Comparison of ENCODE assay signal across 9 cellular contexts in genomic region chr7:51187941-51188340, GRCh38.
DNase-seq lines count a peak whose midpoint lies in the region; ATAC-seq and TF ChIP-seq lines count a peak whose summit lies in the region.
"Had no signal": no experiment of that assay in that cellular context is flagged by ENCODE, and none has a peak within 500 bp of the region (broad histone marks: within the 10 kb centered on the region; RNA-seq: fewer than 3 reads in every experiment).

No MANE protein-coding gene starts in this region.

- no peaks in the 10 kb centered on the region for H4K20me1 ChIP-seq in GM23248 (ENCODE audit: insufficient read depth)
- no peaks in the 10 kb centered on the region for H4K20me1 ChIP-seq in OCI-LY1 (ENCODE audit: insufficient read depth, low read length)

- H3K9me3 ChIP-seq in GM23248 (ENCODE audit: low read depth) (no peaks in the 10 kb centered on the region), OCI-LY1 (ENCODE audit: low read length) (no peaks in the 10 kb centered on the region)
- H3K9me3 ChIP-seq: transverse colon had no signal

- H2AFZ ChIP-seq in GM23248: no peak overlapping the region
- H2AFZ ChIP-seq in OCI-LY1 (ENCODE audit: low read length): no peak overlapping the region

- peak; percentile 79 for ATAC-seq in Right ventricle myocardium superior (ENCODE audit: poor library complexity)
- ATAC-seq in HG02938 (IDR thresholded peaks at IDR 0.05; ENCODE audit: unreplicated experiment): no peak
- no peak for ATAC-seq in GM18519 (IDR thresholded peaks at IDR 0.05; ENCODE audit: low FRiP score, unreplicated experiment)
- no peak for ATAC-seq in GM21390 (IDR thresholded peaks at IDR 0.05; ENCODE audit: unreplicated experiment)

- in situ Hi-C loops in GM23248 (cut with MboI): no loop called here

- H3K4me1 ChIP-seq in GM23248 (ENCODE audit: insufficient read depth): no peaks in the 10 kb centered on the region
- no peaks in the 10 kb centered on the region for H3K4me1 ChIP-seq in OCI-LY1 (ENCODE audit: insufficient read depth, low read length, severe bottlenecking)
- H3K4me1 ChIP-seq: transverse colon had no signal

- H3K36me3 ChIP-seq in GM23248 (ENCODE audit: low read depth) (no peaks in the 10 kb centered on the region), OCI-LY1 (ENCODE audit: insufficient read depth, low read length) (no peaks in the 10 kb centered on the region)
- H3K36me3 ChIP-seq: transverse colon had no signal

- H3K27ac ChIP-seq in GM23248: no peak overlapping the region
- no peak overlapping the region for H3K27ac ChIP-seq in OCI-LY1 (ENCODE audit: low read depth, low read length, poor library complexity, severe bottlenecking)
- H3K27ac ChIP-seq: transverse colon had no signal

- no peak overlapping the region for H3K4me2 ChIP-seq in GM23248 (ENCODE audit: unreplicated experiment)
- no peak overlapping the region for H3K4me2 ChIP-seq in OCI-LY1 (ENCODE audit: low read length)

- H3K9ac ChIP-seq in GM23248 (no peak overlapping the region), OCI-LY1 (ENCODE audit: low read length) (no peak overlapping the region)

- 4 to 8% methylated on average over 6 of the region's 6 CpGs for WGBS in GM23248 (ENCODE audit: low coverage in 1 of 2, low lambda C conversion rate in 2 of 2, missing lambda C conversion rate in 2 of 2), 2 experiments

- H3F3A ChIP-seq in GM23248 (ENCODE audit: insufficient read depth) (no peaks in the 10 kb centered on the region), OCI-LY1 (ENCODE audit: insufficient read depth, low read length) (no peaks in the 10 kb centered on the region)

- H3K27me3 ChIP-seq in GM23248 (replicated peaks; ENCODE audit: insufficient read depth) (peaks cover 18% of the 10 kb centered on the region; the same call in 1 of the 2 replicates), OCI-LY1 (ENCODE audit: insufficient read depth, low read length) (no peaks in the 10 kb centered on the region)
- H3K27me3 ChIP-seq: transverse colon had no signal

- no peaks in the 10 kb centered on the region for H3K9me2 ChIP-seq in GM23248 (ENCODE audit: insufficient read depth)
- H3K9me2 ChIP-seq in OCI-LY1 (ENCODE audit: low read depth, low read length): no peaks in the 10 kb centered on the region

- H3K79me2 ChIP-seq in GM23248 (ENCODE audit: insufficient read depth) (no peaks in the 10 kb centered on the region), OCI-LY1 (ENCODE audit: insufficient read depth, low read length) (no peaks in the 10 kb centered on the region)

- H3K4me3 ChIP-seq in GM23248 (no peak overlapping the region), OCI-LY1 (ENCODE audit: low read depth, low read length, poor library complexity, severe bottlenecking) (no peak overlapping the region)
- H3K4me3 ChIP-seq: transverse colon had no signal

- intact Hi-C loops in Right ventricle myocardium superior (cut with DNase I): no loop called here

- peak; percentile 14 for DNase-seq in GM23248
- peak; percentile 56 for DNase-seq in Right ventricle myocardium superior
- DNase-seq in pons (ENCODE audit: low spot score): peak; percentile 87
- DNase-seq in NCI-H1092 (lab: John Stamatoyannopoulos, UW): no peak
- DNase-seq: transverse colon had no signal

- peak; percentile 24; the same call in 1 of the 2 replicates for TF ChIP-seq CTCF in OCI-LY1 (IDR thresholded peaks at IDR 0.05; ENCODE audit: low read length)
